Comparison of ENCODE assay signal across 1 cellular context in the genomic region with DNA sequence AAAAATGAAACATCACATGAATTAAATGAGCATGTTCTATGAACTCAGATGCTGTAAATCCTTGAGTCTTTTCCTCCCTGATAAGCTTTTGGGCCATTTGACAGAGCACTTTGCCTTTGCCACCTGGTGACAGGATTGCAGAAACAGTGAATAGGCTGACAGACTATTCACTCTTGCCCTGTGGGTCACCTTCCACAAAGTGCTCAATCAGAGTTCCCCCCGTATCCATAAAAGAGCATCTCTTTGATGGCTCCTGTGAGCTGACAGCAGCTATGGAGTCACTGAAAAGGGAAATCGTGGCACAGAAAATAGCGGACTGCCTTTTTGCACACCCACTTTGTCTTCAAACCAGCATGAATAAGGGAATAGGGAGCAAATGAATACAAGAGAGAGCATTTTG.
TF ChIP-seq lines count a peak whose summit lies in the region.

No MANE protein-coding gene starts in this region.

TF ChIP-seq in WTC11, 78 proteins besides CTCF, POLR2A, EP300 and RAD21 (continued from another document):
- TF ChIP-seq ZNF532 (CRISPR knock-in tag; IDR thresholded peaks at IDR 0.05; ENCODE audit: borderline replicate concordance) (no peak), IRF1 (CRISPR knock-in tag; IDR thresholded peaks at IDR 0.05) (no peak), NFE2L1 (CRISPR knock-in tag; IDR thresholded peaks at IDR 0.05) (no peak)
- TF ChIP-seq, protein P1, sequence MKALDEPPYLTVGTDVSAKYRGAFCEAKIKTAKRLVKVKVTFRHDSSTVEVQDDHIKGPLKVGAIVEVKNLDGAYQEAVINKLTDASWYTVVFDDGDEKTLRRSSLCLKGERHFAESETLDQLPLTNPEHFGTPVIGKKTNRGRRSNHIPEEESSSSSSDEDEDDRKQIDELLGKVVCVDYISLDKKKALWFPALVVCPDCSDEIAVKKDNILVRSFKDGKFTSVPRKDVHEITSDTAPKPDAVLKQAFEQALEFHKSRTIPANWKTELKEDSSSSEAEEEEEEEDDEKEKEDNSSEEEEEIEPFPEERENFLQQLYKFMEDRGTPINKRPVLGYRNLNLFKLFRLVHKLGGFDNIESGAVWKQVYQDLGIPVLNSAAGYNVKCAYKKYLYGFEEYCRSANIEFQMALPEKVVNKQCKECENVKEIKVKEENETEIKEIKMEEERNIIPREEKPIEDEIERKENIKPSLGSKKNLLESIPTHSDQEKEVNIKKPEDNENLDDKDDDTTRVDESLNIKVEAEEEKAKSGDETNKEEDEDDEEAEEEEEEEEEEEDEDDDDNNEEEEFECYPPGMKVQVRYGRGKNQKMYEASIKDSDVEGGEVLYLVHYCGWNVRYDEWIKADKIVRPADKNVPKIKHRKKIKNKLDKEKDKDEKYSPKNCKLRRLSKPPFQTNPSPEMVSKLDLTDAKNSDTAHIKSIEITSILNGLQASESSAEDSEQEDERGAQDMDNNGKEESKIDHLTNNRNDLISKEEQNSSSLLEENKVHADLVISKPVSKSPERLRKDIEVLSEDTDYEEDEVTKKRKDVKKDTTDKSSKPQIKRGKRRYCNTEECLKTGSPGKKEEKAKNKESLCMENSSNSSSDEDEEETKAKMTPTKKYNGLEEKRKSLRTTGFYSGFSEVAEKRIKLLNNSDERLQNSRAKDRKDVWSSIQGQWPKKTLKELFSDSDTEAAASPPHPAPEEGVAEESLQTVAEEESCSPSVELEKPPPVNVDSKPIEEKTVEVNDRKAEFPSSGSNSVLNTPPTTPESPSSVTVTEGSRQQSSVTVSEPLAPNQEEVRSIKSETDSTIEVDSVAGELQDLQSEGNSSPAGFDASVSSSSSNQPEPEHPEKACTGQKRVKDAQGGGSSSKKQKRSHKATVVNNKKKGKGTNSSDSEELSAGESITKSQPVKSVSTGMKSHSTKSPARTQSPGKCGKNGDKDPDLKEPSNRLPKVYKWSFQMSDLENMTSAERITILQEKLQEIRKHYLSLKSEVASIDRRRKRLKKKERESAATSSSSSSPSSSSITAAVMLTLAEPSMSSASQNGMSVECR (CRISPR knock-in tag; IDR thresholded peaks at IDR 0.05; ENCODE audit: borderline replicate concordance), result no peak
